Comparison of ENCODE assay signal across 17 cellular contexts in genomic region chr2:54475285-54475684, GRCh38.
"Had no signal": no experiment of that assay in that cellular context is flagged by ENCODE, and none has a peak within 500 bp of the region (broad histone marks: within the 10 kb centered on the region; RNA-seq: fewer than 3 reads in every experiment).

No MANE protein-coding gene starts in this region.

- ATAC-seq: activated CD4-positive, CD25-positive, alpha-beta regulatory T cell treated with anti-CD3 and anti-CD28 coated beads, Interleukin-2, amount 50 U/mL, for 24 hours; activated T-helper 17 cell treated with anti-CD3 and anti-CD28 coated beads, Interleukin-2, amount 50 U/mL, for 72 hours; foreskin keratinocyte; natural killer cell treated with Interleukin-12 subunit alpha and Interleukin-12 subunit beta and Interleukin-15 and Interleukin-18, amount 100 ng/mL, for 72 hours; stimulated activated naive CD8-positive, alpha-beta T cell treated with anti-CD3 and anti-CD28 coated beads, Interleukin-15, Interleukin-2, amounts not matched to agents 100 U/mL and 50 U/mL, for 24 hours had no signal

- DNase-seq: activated CD4-positive, alpha-beta T cell treated with anti-CD3 and anti-CD28 coated beads, Interleukin-2, amount 50 U/mL, for 1 hour; activated naive CD4-positive, alpha-beta T cell treated with anti-CD3 and anti-CD28 coated beads, Interleukin-2, amount 10 ng/mL, durations not matched to agents 7 days and 5 days; activated T-cell treated with anti-CD3 and anti-CD28 coated beads for 4 hours; caudate nucleus; effector CD4-positive, alpha-beta T cell; foreskin keratinocyte; retina; SK-N-SH; stimulated activated naive CD8-positive, alpha-beta T cell treated with anti-CD3 and anti-CD28 coated beads, Interleukin-15, Interleukin-2, amounts not matched to agents 100 U/mL and 50 U/mL, for 24 hours; T-helper 1 cell; T1000 had no signal

- H3K4me3 ChIP-seq: coronary artery, skin epidermis, suprapubic skin had no signal

- H3K27ac ChIP-seq: foreskin keratinocyte, skin epidermis, suprapubic skin had no signal

- H3K36me3 ChIP-seq: suprapubic skin had no signal

- H3K9ac ChIP-seq: SK-N-SH had no signal

- H3K9me3 ChIP-seq: SK-N-SH, suprapubic skin had no signal

- H3K4me2 ChIP-seq: SK-N-SH had no signal

- H3K27me3 ChIP-seq: foreskin keratinocyte, suprapubic skin had no signal
